10 cellular contexts compared by ENCODE assay signal in genomic region chr11:12677131-12677530, GRCh38. TPM values are rescaled to one million over a fixed set of nuclear protein-coding genes. Genes with fewer than 3 reads are reported as not detected.
DNase-seq lines count a peak whose midpoint lies in the region; ATAC-seq, FAIRE-seq and TF ChIP-seq lines count a peak whose summit lies in the region.
"Had no signal": no experiment of that assay in that cellular context is flagged by ENCODE, and none has a peak within 500 bp of the region (broad histone marks: within the 10 kb centered on the region; RNA-seq: fewer than 3 reads in every experiment).

No MANE protein-coding gene starts in this region.

- H3K4me3 ChIP-seq in HAP-1 (peak overlapping the region; percentile 58), RWPE2 (ENCODE audit: severe bottlenecking) (peak overlapping the region; percentile 92), skeletal muscle satellite cell (ENCODE audit: low read length) (peak overlapping the region; percentile 78), pancreas (peak overlapping the region in 2 of 4 donors; percentile 77 to 90)

- peak overlapping the region; percentile 98 for H3K9ac ChIP-seq in skeletal muscle satellite cell (ENCODE audit: low read depth, low read length)

- FAIRE-seq in pancreas (lab: Jason Lieb, UNC), result no peak
- FAIRE-seq: GM18507 had no signal

- H3K9me3 ChIP-seq in HAP-1 (no peaks in the 10 kb centered on the region), RWPE2 (ENCODE audit: severe bottlenecking) (no peaks in the 10 kb centered on the region), skeletal muscle satellite cell (replicated peaks; ENCODE audit: low read length) (no peaks in the 10 kb centered on the region), pancreas (no peaks in the 10 kb centered on the region)

- intact Hi-C loops in pancreas (cut with DNase I), result no loop called here

- peak in 1 of 2 experiments; percentile 34 for DNase-seq in HAP-1 (ENCODE audit: low spot score in 2 of 2)
- no peak for DNase-seq in RWPE2 (ENCODE audit: low spot score)
- peak; percentile 55 for DNase-seq in foreskin melanocyte
- DNase-seq in stimulated activated naive CD4-positive, alpha-beta T cell treated with Interleukin-2 at 50 U/mL for 16 hours (lab: John Stamatoyannopoulos, UW), result no peak
- DNase-seq in pancreas, result no peak
- DNase-seq: activated CD4-positive, alpha-beta T cell treated with anti-CD3 and anti-CD28 coated beads, Interleukin-2, amount 10 ng/mL, durations not matched to agents 24 days and 14 days had no signal

- in situ Hi-C loops in HAP-1 (cut with MboI; ENCODE audit: low sequenced_read_pairs), result loop anchor here (25.0 kb wide), 1 partner anchor 210 kb away; no protein-coding TSS in a partner anchor

- H3K4me1 ChIP-seq in HAP-1 (peaks cover 36% of the 10 kb centered on the region), RWPE2 (ENCODE audit: insufficient read depth, poor library complexity, severe bottlenecking) (peaks cover 35% of the 10 kb centered on the region), skeletal muscle satellite cell (ENCODE audit: control insufficient read depth, insufficient read depth, low read length) (peaks cover 46% of the 10 kb centered on the region), pancreas (peaks cover 4 to 28% (median 17%) of the 10 kb centered on the region in 3 donors)

- TF ChIP-seq CTCF in RWPE2 (IDR thresholded peaks at IDR 0.05; ENCODE audit: poor library complexity, severe bottlenecking) (no peak), pancreas (IDR thresholded peaks at IDR 0.05) (no peak)

- ATAC-seq in RWPE2 (ENCODE audit: low read depth) (peak; percentile 10; the same call in 1 of the 3 replicates), GM18502 (IDR thresholded peaks at IDR 0.05; ENCODE audit: poor library complexity, unreplicated experiment) (no peak), pancreas (no peak), GM18867 (IDR thresholded peaks at IDR 0.05; ENCODE audit: unreplicated experiment) (no peak)

- H3K4me2 ChIP-seq in skeletal muscle satellite cell (ENCODE audit: low read length), result peak overlapping the region; percentile 88

- H3K27ac ChIP-seq in RWPE2 (ENCODE audit: poor library complexity, severe bottlenecking) (peak overlapping the region; percentile 84), pancreas (peak overlapping the region in 1 of 4 donors; percentile 52)

- 45 to 50% methylated on average over 3 of the region's 3 CpGs for WGBS in pancreas, 2 donors

- H3K36me3 ChIP-seq in HAP-1 (replicated peaks), result peaks cover 6% of the 10 kb centered on the region
- peaks cover 43% of the 10 kb centered on the region for H3K36me3 ChIP-seq in RWPE2 (ENCODE audit: low read depth)
- H3K36me3 ChIP-seq in skeletal muscle satellite cell (ENCODE audit: insufficient read depth, low read length), result peaks cover 28% of the 10 kb centered on the region
- H3K36me3 ChIP-seq in pancreas, result no peaks in the 10 kb centered on the region

- H3K27me3 ChIP-seq in HAP-1 (ENCODE audit: low read depth) (no peaks in the 10 kb centered on the region), RWPE2 (ENCODE audit: insufficient read depth, poor library complexity, severe bottlenecking) (no peaks in the 10 kb centered on the region), skeletal muscle satellite cell (ENCODE audit: control insufficient read depth, insufficient read depth, low read length) (no peaks in the 10 kb centered on the region), pancreas (no peaks in the 10 kb centered on the region)

RNA-seq across cellular contexts. Expression of gene TEAD1, which starts 2.9 kb away (rescaled TPM):
- total RNA-seq in skeletal muscle satellite cell (2012; rRNA removed), result 67.2 and 70.3 TPM in 2 replicates
- total RNA-seq in pancreas, result 10 to 100 TPM; 16.2 to 35.1 (median 22.7) TPM
- polyA plus RNA-seq in pancreas, result 1 to 10 TPM; 5.9 to 9.8 TPM
